ENCODE assay signal across 8 cellular contexts in genomic region chr3:129440648-129441190, GRCh38. TPM values are rescaled to one million over a fixed set of nuclear protein-coding genes. Genes with fewer than 3 reads are reported as not detected.
DNase-seq lines count a peak whose midpoint lies in the region; ATAC-seq, FAIRE-seq and TF ChIP-seq lines count a peak whose summit lies in the region.

No MANE protein-coding gene starts in this region.

- H3K4me1 ChIP-seq in gastroesophageal sphincter = peaks cover 17 to 78% (median 29%) of the 10 kb centered on the region in 3 donors
- peaks cover 3 to 8% of the 10 kb centered on the region in 2 donors for H3K4me1 ChIP-seq in small intestine (ENCODE audit: control insufficient read depth in 2 of 2, insufficient read depth in 1 of 2, low read depth in 1 of 2, low read length in 1 of 2)

- no peak for ATAC-seq in gastroesophageal sphincter

- WGBS in gastroesophageal sphincter (ENCODE audit: low coverage in 1 of 2), 2 donors = 10 to 14% methylated on average over 5 of the region's 7 CpGs
- whole genome bisulfite sequencing in small intestine, 3 donors = 5 to 9% (median 6%) methylated on average over 7 of the region's 7 CpGs

- TF ChIP-seq EP300 in gastroesophageal sphincter (IDR thresholded peaks at IDR 0.05) = no peak

- H3K36me3 ChIP-seq in SK-N-MC (ENCODE audit: insufficient read depth, low read length) = peaks cover 29% of the 10 kb centered on the region
- peaks cover 0 to 22% of the 10 kb centered on the region in 2 donors for H3K36me3 ChIP-seq in gastroesophageal sphincter
- peaks cover 7% of the 10 kb centered on the region in 2 donors for H3K36me3 ChIP-seq in small intestine (ENCODE audit: control insufficient read depth in 2 of 2, insufficient read depth in 2 of 2, low read length in 2 of 2)

- intact Hi-C loops in posterior vena cava (cut with DNase I) = no loop called here

- H3K27me3 ChIP-seq in gastroesophageal sphincter (no peaks in the 10 kb centered on the region), small intestine (ENCODE audit: control insufficient read depth in 2 of 2, insufficient read depth in 2 of 2, low read length in 2 of 2) (no peaks in the 10 kb centered on the region)

- H3K4me3 ChIP-seq in SK-N-MC (peak overlapping the region; percentile 96), gastroesophageal sphincter (peak overlapping the region; percentile 75 to 86), small intestine (ENCODE audit: low read depth in 1 of 2, low read length in 2 of 2) (peak overlapping the region; percentile 54 to 79)

- H3K27ac ChIP-seq in SK-N-MC (peak overlapping the region; percentile 84), gastroesophageal sphincter (peak overlapping the region; percentile 59 to 92 (median 89)), small intestine (ENCODE audit: low read depth in 1 of 2, low read length in 1 of 2) (peak overlapping the region; percentile 89 to 92)

- no peak for TF ChIP-seq POLR2A in gastroesophageal sphincter (IDR thresholded peaks at IDR 0.05)

- H3K9me3 ChIP-seq in SK-N-MC (ENCODE audit: low read depth, low read length) (no peaks in the 10 kb centered on the region), gastroesophageal sphincter (no peaks in the 10 kb centered on the region), small intestine (ENCODE audit: control insufficient read depth, low read depth) (no peaks in the 10 kb centered on the region)

- TF ChIP-seq CTCF in gastroesophageal sphincter (IDR thresholded peaks at IDR 0.05) = no peak

- peak overlapping the region; percentile 89 for H3K9ac ChIP-seq in SK-N-MC (ENCODE audit: insufficient read length)

- FAIRE-seq in small intestine (lab: Jason Lieb, UNC) = no peak

- DNase-seq in DMS53 (lab: John Stamatoyannopoulos, UW) (peak; percentile 40), DMS53 treated with DMSO at 0.1 percent for 48 hours (lab: John Stamatoyannopoulos, UW; ENCODE audit: unreplicated experiment) (no peak), SK-N-MC (ENCODE audit: low read depth, low spot score) (no peak), small intestine (no peak), posterior vena cava (ENCODE audit: low spot score) (no peak), medulla oblongata (ENCODE audit: extremely low spot score) (no peak), anterior cingulate cortex (lab: John Stamatoyannopoulos, UW) (no peak)

RNA-seq across cellular contexts. Expression of gene IFT122, which starts 0.7 kb away (rescaled TPM):
- total RNA-seq in gastroesophageal sphincter (10 to 100 TPM; 18.1 to 38.3 (median 26.8) TPM), posterior vena cava (10 to 100 TPM; 22.0 to 22.5 TPM)
- polyA plus RNA-seq in small intestine = 1 to 10 TPM; 5.1 to 9.7 (median 8.4) TPM

RNA-seq across cellular contexts. Expression of gene MBD4, which starts 1.0 kb away (rescaled TPM):
- total RNA-seq in gastroesophageal sphincter (10 to 100 TPM; 11.4 to 38.6 (median 18.8) TPM), posterior vena cava (10 to 100 TPM; 23.1 to 24.9 TPM)
- polyA plus RNA-seq in small intestine = 10 to 100 TPM; 17.0 to 27.1 (median 17.9) TPM

RNA-seq across cellular contexts. Expression of gene EFCAB12, which starts 12.3 kb away (rescaled TPM):
- total RNA-seq in gastroesophageal sphincter (under 1 TPM in 2 of 4 donors, not detected in 2; 0.08 to 0.47 TPM), posterior vena cava (under 1 TPM; 0.05 to 0.14 TPM)
- polyA plus RNA-seq in small intestine = under 1 TPM; 0.04 to 0.67 (median 0.27) TPM
